ENCODE assay signal across 17 cellular contexts in the genomic region with DNA sequence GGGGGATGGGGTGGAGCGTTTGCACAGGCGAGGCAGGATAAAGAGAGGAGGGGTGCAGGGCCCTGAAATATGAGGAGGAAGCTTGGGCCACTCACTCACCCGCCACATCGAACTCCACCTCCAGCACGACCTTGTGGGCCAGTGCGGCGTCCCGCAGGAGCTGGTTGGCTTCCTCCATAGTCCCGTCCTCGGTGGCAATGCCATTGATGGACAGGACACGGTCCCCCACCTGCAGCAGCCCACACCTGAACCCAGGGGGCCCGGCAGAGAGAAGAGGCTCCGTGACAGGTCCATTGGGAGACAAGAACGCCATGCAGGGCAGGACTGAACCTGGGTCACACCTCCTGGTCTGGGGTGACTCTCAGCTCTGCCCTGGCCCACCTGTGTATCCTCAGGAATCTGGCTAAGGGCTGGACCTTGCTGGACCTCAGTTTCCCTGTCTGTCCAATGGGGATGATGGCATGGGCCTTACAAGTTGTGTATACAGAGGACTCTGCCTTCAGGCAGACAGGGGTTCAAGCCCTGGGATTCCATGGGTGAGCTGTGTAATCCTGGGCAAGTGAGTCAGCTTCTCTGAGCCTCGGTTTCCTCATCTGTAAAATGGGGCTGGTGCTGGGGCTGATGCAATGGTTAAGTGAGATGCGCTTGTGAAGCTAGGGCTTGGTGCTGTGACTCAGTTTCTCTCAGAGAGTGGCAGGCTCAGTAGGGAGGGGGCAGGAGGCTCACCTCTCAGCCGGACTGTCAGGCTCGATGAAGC. TPM values are rescaled to one million over a fixed set of nuclear protein-coding genes. Genes with fewer than 3 reads are reported as not detected.
A peak's percentile ranks its signal among the peaks of the same experiment; 100 is the strongest.
DNase-seq lines count a peak whose midpoint lies in the region; ATAC-seq, FAIRE-seq and TF ChIP-seq lines count a peak whose summit lies in the region.
"Had no signal": no experiment of that assay in that cellular context is flagged by ENCODE, and none has a peak within 500 bp of the region (broad histone marks: within the 10 kb centered on the region; RNA-seq: fewer than 3 reads in every experiment).

No MANE protein-coding gene starts in this region.

- H3K27ac Mint-ChIP-seq in activated naive CD8-positive, alpha-beta T cell treated with anti-CD3 and anti-CD28 coated beads, Interleukin-2, amount 10 ng/mL, durations not matched to agents 7 days and 5 days: no peak overlapping the region
- H3K27ac Mint-ChIP-seq in activated naive CD8-positive, alpha-beta T cell treated with anti-CD3 and anti-CD28 coated beads for 36 hours: no peak overlapping the region
- H3K27ac Mint-ChIP-seq in activated B cell treated with CpG ODN at 0.5 μM for 24 hours: no peak overlapping the region

- intact Hi-C loops in activated B cell treated with CpG ODN at 0.5 μM for 24 hours (cut with micrococcal nuclease): no loop called here
- intact Hi-C loops in HepG2 (cut with micrococcal nuclease; ENCODE audit: unreplicated experiment): no loop called here
- intact Hi-C loops in spleen (cut with DNase I; ENCODE audit: low total_unique reads): no loop called here
- intact Hi-C loops in esophagus muscularis mucosa (cut with DNase I): no loop called here

- no peak overlapping the region for H3K4me3 ChIP-seq in HepG2 (replicated peaks in 1 of 3; ENCODE audit: insufficient read depth in 1 of 3, low read depth in 2 of 3, low read length in 3 of 3)
- H3K4me3 ChIP-seq in spleen: no peak overlapping the region
- H3K4me3 ChIP-seq in esophagus muscularis mucosa: no peak overlapping the region

- TF ChIP-seq CTCF in activated B cell treated with CpG ODN at 0.5 μM for 24 hours (IDR thresholded peaks at IDR 0.05) (no peak), HepG2 (CRISPR knock-in tag; IDR thresholded peaks at IDR 0.05) (no peak), spleen (IDR thresholded peaks at IDR 0.05 in 8 of 11, conservative IDR thresholded peaks at IDR 0.05 in 3 of 11) (no peak), esophagus muscularis mucosa (IDR thresholded peaks at IDR 0.05) (no peak)

- TF ChIP-seq RAD21 in HepG2 (CRISPR knock-in tag; IDR thresholded peaks at IDR 0.05): no peak

- CTCF ChIA-PET in activated B cell treated with CpG ODN at 0.5 μM for 24 hours (lab: Charles Lee) (interaction anchor here (0.6 kb wide), 1 partner anchor 457 kb away, joined by 3 read pairs; no protein-coding TSS in a partner anchor), HepG2 (lab: Yijun Ruan, JAX; ENCODE audit: low intra/inter-chr PET ratio, low total read pairs) (no interaction called here)

- H3K4me2 ChIP-seq in HepG2 (ENCODE audit: low read depth, low read length): no peak overlapping the region
- H3K4me2 ChIP-seq: KMS-11 had no signal

- no peak for TF ChIP-seq EP300 in HepG2 (IDR thresholded peaks at IDR 0.05; ENCODE audit: low read depth in 2 of 2, low read length in 2 of 2)
- TF ChIP-seq EP300 in HepG2 (CRISPR knock-in tag; IDR thresholded peaks at IDR 0.05; ENCODE audit: borderline replicate concordance): no peak
- no peak for TF ChIP-seq EP300 in esophagus muscularis mucosa (IDR thresholded peaks at IDR 0.05)

- no peak for TF ChIP-seq POLR2A in HepG2 (IDR thresholded peaks at IDR 0.05; ENCODE audit: insufficient read depth in 1 of 2, low read depth in 2 of 2, low read length in 2 of 2)
- no peak for TF ChIP-seq POLR2A in spleen (IDR thresholded peaks at IDR 0.05)
- no peak for TF ChIP-seq POLR2A in esophagus muscularis mucosa (IDR thresholded peaks at IDR 0.05; ENCODE audit: low read depth)

- no peaks in the 10 kb centered on the region for H3K36me3 ChIP-seq in HepG2 (replicated peaks in 1 of 2; ENCODE audit: control insufficient read depth in 1 of 2, insufficient read depth in 2 of 2, low read length in 2 of 2)
- H3K36me3 ChIP-seq in spleen: no peaks in the 10 kb centered on the region
- H3K36me3 ChIP-seq in esophagus muscularis mucosa: peaks cover 0 to 23% (median 0%) of the 10 kb centered on the region in 4 donors

- H2AFZ ChIP-seq in HepG2 (ENCODE audit: low read length): no peak overlapping the region

- no peak for ATAC-seq in activated naive CD8-positive, alpha-beta T cell treated with anti-CD3 and anti-CD28 coated beads, Interleukin-2, amount 10 ng/mL, durations not matched to agents 7 days and 5 days (ENCODE audit: low read depth)
- no peak for ATAC-seq in activated B cell treated with CpG ODN at 0.5 μM for 24 hours (ENCODE audit: low read depth)
- ATAC-seq in HepG2: no peak

- H3K36me3 Mint-ChIP-seq in activated naive CD8-positive, alpha-beta T cell treated with anti-CD3 and anti-CD28 coated beads, Interleukin-2, amount 10 ng/mL, durations not matched to agents 7 days and 5 days: no peaks in the 10 kb centered on the region
- no peaks in the 10 kb centered on the region for H3K36me3 Mint-ChIP-seq in activated naive CD8-positive, alpha-beta T cell treated with anti-CD3 and anti-CD28 coated beads for 36 hours
- no peaks in the 10 kb centered on the region for H3K36me3 Mint-ChIP-seq in activated B cell treated with CpG ODN at 0.5 μM for 24 hours (ENCODE audit: low read depth)

- in situ Hi-C loops in HepG2 (cut with HindIII; ENCODE audit: extremely low pct_ligation_motif_present, low pct_unique_long_range_greater_than_20kb): loop anchor here (5.0 kb wide), 1 partner anchor 34 kb away; no protein-coding TSS in a partner anchor

- H4K20me1 ChIP-seq in HepG2 (ENCODE audit: insufficient read depth, low read length): no peaks in the 10 kb centered on the region

- no peaks in the 10 kb centered on the region for H3K9me3 Mint-ChIP-seq in activated naive CD8-positive, alpha-beta T cell treated with anti-CD3 and anti-CD28 coated beads, Interleukin-2, amount 10 ng/mL, durations not matched to agents 7 days and 5 days
- no peaks in the 10 kb centered on the region for H3K9me3 Mint-ChIP-seq in activated naive CD8-positive, alpha-beta T cell treated with anti-CD3 and anti-CD28 coated beads for 36 hours
- no peaks in the 10 kb centered on the region for H3K9me3 Mint-ChIP-seq in activated B cell treated with CpG ODN at 0.5 μM for 24 hours

- H3K4me1 ChIP-seq in HepG2 (ENCODE audit: insufficient read depth, low read length) (no peaks in the 10 kb centered on the region), spleen (peaks cover 0 to 7% (median 3%) of the 10 kb centered on the region in 6 donors), esophagus muscularis mucosa (peaks cover 4 to 6% (median 5%) of the 10 kb centered on the region in 4 donors)

- 40% methylated on average over 18 of the region's 18 CpGs for WGBS in HepG2 (ENCODE audit: low lambda C conversion rate)
- 75 to 87% (median 79%) methylated on average over 16 to 18 of the region's 18 CpGs for WGBS in spleen, 5 donors
- WGBS in esophagus muscularis mucosa: 72% methylated on average over 15 of the region's 18 CpGs

- H3K27me3 ChIP-seq in HepG2 (ENCODE audit: control insufficient read depth in 1 of 2, insufficient read depth in 2 of 2, low read length in 2 of 2) (peaks cover 6 to 20% of the 10 kb centered on the region in 2 experiments; a peak in 3 of 5 replicates), spleen (replicated peaks in 1 of 7) (peaks cover 0 to 5% (median 0%) of the 10 kb centered on the region in 7 donors), esophagus muscularis mucosa (no peaks in the 10 kb centered on the region)

- POLR2A ChIA-PET in activated naive CD8-positive, alpha-beta T cell treated with anti-CD3 and anti-CD28 coated beads, Interleukin-2, amount 10 ng/mL, durations not matched to agents 7 days and 5 days (lab: Charles Lee): no interaction called here
- POLR2A ChIA-PET in activated B cell treated with CpG ODN at 0.5 μM for 24 hours (lab: Charles Lee) (no interaction called here), HepG2 (lab: Yijun Ruan, JAX) (no interaction called here)

- FAIRE-seq in HepG2 (lab: Jason Lieb, UNC): no peak
- FAIRE-seq: G401.6 had no signal

- H3K9me3 ChIP-seq in HepG2 (ENCODE audit: low read length) (no peaks in the 10 kb centered on the region), spleen (no peaks in the 10 kb centered on the region), esophagus muscularis mucosa (no peaks in the 10 kb centered on the region)

- no peaks in the 10 kb centered on the region for H3K79me2 ChIP-seq in HepG2 (ENCODE audit: insufficient read depth, low read length)

- H3K4me3 Mint-ChIP-seq in activated naive CD8-positive, alpha-beta T cell treated with anti-CD3 and anti-CD28 coated beads, Interleukin-2, amount 10 ng/mL, durations not matched to agents 7 days and 5 days: no peak overlapping the region
- H3K4me3 Mint-ChIP-seq in activated naive CD8-positive, alpha-beta T cell treated with anti-CD3 and anti-CD28 coated beads for 36 hours: no peak overlapping the region
- H3K4me3 Mint-ChIP-seq in activated B cell treated with CpG ODN at 0.5 μM for 24 hours: no peak overlapping the region

- no TSS peak for BruUV-seq in HepG2 (replicated peaks; lab: Mats Ljungman, UMichigan)

- DNase-seq in activated naive CD8-positive, alpha-beta T cell treated with anti-CD3 and anti-CD28 coated beads, Interleukin-2, amount 10 ng/mL, durations not matched to agents 7 days and 5 days: peak; percentile 10
- DNase-seq in activated naive CD8-positive, alpha-beta T cell treated with anti-CD3 and anti-CD28 coated beads for 36 hours: no peak
- DNase-seq in activated B cell treated with CpG ODN at 0.5 μM for 24 hours (peak; percentile 7), HepG2 (ENCODE audit: low spot score) (no peak), spleen (peak; percentile 57), esophagus muscularis mucosa (ENCODE audit: extremely low spot score) (no peak), NCI-H1092 treated with DMSO at 0.1 percent for 48 hours (lab: John Stamatoyannopoulos, UW) (no peak), kidney tubule cell (ENCODE audit: low spot score) (no peak)
- DNase-seq: DND-41, NCI-H1048, NCI-H146, NCI-H2081, NCI-H510A, NCI-H82 had no signal

- peaks cover 1% of the 10 kb centered on the region for H3K4me1 Mint-ChIP-seq in activated naive CD8-positive, alpha-beta T cell treated with anti-CD3 and anti-CD28 coated beads, Interleukin-2, amount 10 ng/mL, durations not matched to agents 7 days and 5 days
- peaks cover 2% of the 10 kb centered on the region for H3K4me1 Mint-ChIP-seq in activated naive CD8-positive, alpha-beta T cell treated with anti-CD3 and anti-CD28 coated beads for 36 hours
- H3K4me1 Mint-ChIP-seq in activated B cell treated with CpG ODN at 0.5 μM for 24 hours: no peaks in the 10 kb centered on the region

- H3K27ac ChIP-seq in HepG2 (ENCODE audit: extremely low read length, insufficient read depth, low read length): no peak overlapping the region
- H3K27ac ChIP-seq in spleen: no peak overlapping the region
- no peak overlapping the region for H3K27ac ChIP-seq in esophagus muscularis mucosa (replicated peaks in 1 of 4)
- H3K27ac ChIP-seq: C4-2B, KMS-11 had no signal

- peaks cover 2% of the 10 kb centered on the region for H3K27me3 Mint-ChIP-seq in activated naive CD8-positive, alpha-beta T cell treated with anti-CD3 and anti-CD28 coated beads, Interleukin-2, amount 10 ng/mL, durations not matched to agents 7 days and 5 days
- H3K27me3 Mint-ChIP-seq in activated naive CD8-positive, alpha-beta T cell treated with anti-CD3 and anti-CD28 coated beads for 36 hours: no peaks in the 10 kb centered on the region
- peaks cover under 1% of the 10 kb centered on the region for H3K27me3 Mint-ChIP-seq in activated B cell treated with CpG ODN at 0.5 μM for 24 hours

- no peak overlapping the region for H3K9ac ChIP-seq in HepG2 (ENCODE audit: insufficient read depth, low read depth, low read length)
- H3K9ac ChIP-seq: KMS-11 had no signal

RNA-seq across cellular contexts. Expression of a gene that starts 26.4 kb away (rescaled TPM):
- not detected for total RNA-seq in activated naive CD8-positive, alpha-beta T cell treated with anti-CD3 and anti-CD28 coated beads, Interleukin-2, amount 10 ng/mL, durations not matched to agents 7 days and 5 days
- total RNA-seq in activated naive CD8-positive, alpha-beta T cell treated with anti-CD3 and anti-CD28 coated beads for 36 hours: not detected
- total RNA-seq in activated B cell treated with CpG ODN at 0.5 μM for 24 hours (not detected in 2 replicates), HepG2 (2016; rRNA removed; fragmentation: Illumina TruSeq; extraction: Trizol) (0.08 and 0.24 TPM in 2 replicates), spleen (1 to 10 TPM in 6 of 7 donors, under 1 TPM in 1; 0.60 to 3.7 (median 1.2) TPM), esophagus muscularis mucosa (under 1 TPM; 0.45 to 0.92 (median 0.66) TPM)
- 0.09 and 0.10 TPM in 2 replicates for total RNA-seq in HepG2 (2016; cell fraction: cytosol; rRNA removed; fragmentation: Illumina TruSeq; extraction: Trizol; ENCODE audit: low read depth)
- total RNA-seq in HepG2 (2016; cell fraction: insoluble cytoplasmic fraction; rRNA removed; fragmentation: Illumina TruSeq; extraction: Trizol): 0.26 TPM in 1 of 2 replicates, not detected in the other
- 0.09 and 0.55 TPM in 2 replicates for total RNA-seq in HepG2 (2016; cell fraction: membrane; rRNA removed; fragmentation: Illumina TruSeq; extraction: Trizol)
- total RNA-seq in HepG2 (2016; cell fraction: nucleus; rRNA removed; fragmentation: Illumina TruSeq; extraction: Trizol): 0.25 and 0.53 TPM in 2 replicates
- polyA plus RNA-seq in HepG2 (2011; rRNA removed) (0.11 and 0.14 TPM in 2 replicates), spleen (1 to 10 TPM in 1 of 3 donors, under 1 TPM in 2; 0.15 to 2.5 (median 0.52) TPM)
- polyA plus RNA-seq in HepG2 (2011; cell fraction: cytosol; rRNA removed): 0.01 and 0.03 TPM in 2 replicates
- polyA plus RNA-seq in HepG2 (2011; cell fraction: nucleus; rRNA removed): 0.36 and 0.40 TPM in 2 replicates
- polyA plus RNA-seq in HepG2 (2012): 0.12 TPM in 2 replicates
- polyA plus RNA-seq in HepG2 (2016; cell fraction: cytosol; fragmentation: Illumina TruSeq; extraction: Trizol; ENCODE audit: low read depth): 0.02 and 0.08 TPM in 2 replicates
- polyA plus RNA-seq in HepG2 (2016; cell fraction: insoluble cytoplasmic fraction; fragmentation: Illumina TruSeq; extraction: Trizol; ENCODE audit: low read depth): not detected in 2 replicates
- polyA plus RNA-seq in HepG2 (2016; cell fraction: membrane; fragmentation: Illumina TruSeq; extraction: Trizol; ENCODE audit: low read depth): 0.14 and 0.16 TPM in 2 replicates
- polyA plus RNA-seq in HepG2 (2016; cell fraction: nucleus; fragmentation: Illumina TruSeq; extraction: Trizol; ENCODE audit: insufficient read depth, low read depth): 0.56 and 0.57 TPM in 2 replicates
- polyA minus RNA-seq in HepG2 (2011; rRNA and poly(A)+ RNA removed; ENCODE audit: low replicate concordance): 0.04 and 0.58 TPM in 2 replicates
- polyA minus RNA-seq in HepG2 (2011; cell fraction: cytosol; rRNA and poly(A)+ RNA removed): not detected in 2 replicates
- 0.12 and 0.26 TPM in 2 replicates for polyA minus RNA-seq in HepG2 (2011; cell fraction: nucleus; rRNA and poly(A)+ RNA removed)

Comparison
In these comparisons a context has a peak if more than half of its experiments do, and no peak if none do; other contexts are left out.
1. DNase-seq: peak in activated naive CD8-positive, alpha-beta T cell treated with anti-CD3 and anti-CD28 coated beads, Interleukin-2, amount 10 ng/mL, durations not matched to agents 7 days and 5 days (single experiment), activated B cell treated with CpG ODN at 0.5 μM for 24 hours (single experiment) and spleen (single experiment); none in activated naive CD8-positive, alpha-beta T cell treated with anti-CD3 and anti-CD28 coated beads for 36 hours (single experiment), HepG2 (single experiment), esophagus muscularis mucosa (single experiment), NCI-H1092 treated with DMSO at 0.1 percent for 48 hours (single experiment) and kidney tubule cell (single experiment).